Comparison of ENCODE assay signal across 32 cellular contexts in the genomic region with DNA sequence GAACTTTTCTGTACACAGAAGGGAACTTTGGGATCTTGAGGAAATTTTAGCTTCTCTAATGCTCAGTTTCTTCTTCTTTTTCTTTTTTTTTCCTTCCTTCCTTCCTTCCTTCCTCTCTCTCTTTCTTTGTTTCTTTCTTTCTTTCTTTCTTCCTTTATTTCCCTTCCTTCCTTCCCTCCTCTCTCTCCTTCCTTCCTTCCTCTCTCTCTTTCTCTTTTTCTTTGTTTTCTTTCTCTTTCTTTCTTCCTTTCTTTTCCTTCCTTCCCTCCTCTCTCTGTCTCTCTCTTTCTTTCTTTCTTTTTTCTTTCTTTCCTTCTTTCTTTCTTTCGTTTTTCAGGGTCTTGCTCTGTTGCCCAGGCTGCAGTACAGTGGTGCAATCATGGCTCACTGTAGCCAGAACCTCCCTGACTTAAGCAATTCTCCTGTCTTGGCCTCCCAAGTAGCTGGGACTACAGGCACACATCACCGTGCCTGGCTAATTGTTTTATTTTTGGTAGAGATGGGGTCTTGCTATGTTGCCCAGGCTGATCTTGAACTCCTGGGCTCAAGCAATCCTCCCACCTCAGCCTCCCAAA.
"Had no signal": no experiment of that assay in that cellular context is flagged by ENCODE, and none has a peak within 500 bp of the region (broad histone marks: within the 10 kb centered on the region; RNA-seq: fewer than 3 reads in every experiment).

No MANE protein-coding gene starts in this region.

- H3K27ac Mint-ChIP-seq: activated CD4-positive, alpha-beta memory T cell treated with anti-CD3 and anti-CD28 coated beads, Interleukin-2, amount 10 ng/mL, durations not matched to agents 7 days and 5 days; activated CD4-positive, alpha-beta T cell treated with anti-CD3 and anti-CD28 coated beads for 36 hours; activated CD8-positive, alpha-beta memory T cell treated with anti-CD3 and anti-CD28 coated beads, Interleukin-2, amount 10 ng/mL, durations not matched to agents 7 days and 5 days; activated naive CD4-positive, alpha-beta T cell treated with anti-CD3 and anti-CD28 coated beads, Interleukin-2, amount 10 ng/mL, durations not matched to agents 7 days and 5 days; activated naive CD8-positive, alpha-beta T cell; activated naive CD8-positive, alpha-beta T cell treated with anti-CD3 and anti-CD28 coated beads, Interleukin-2, amount 50 U/mL, for 24 hours had no signal

- H3K27me3 Mint-ChIP-seq: activated CD4-positive, alpha-beta T cell treated with anti-CD3 and anti-CD28 coated beads for 36 hours; activated CD8-positive, alpha-beta memory T cell treated with anti-CD3 and anti-CD28 coated beads, Interleukin-2, amount 10 ng/mL, durations not matched to agents 7 days and 5 days; activated naive CD8-positive, alpha-beta T cell; activated naive CD8-positive, alpha-beta T cell treated with anti-CD3 and anti-CD28 coated beads, Interleukin-2, amount 50 U/mL, for 24 hours; brain had no signal

- ATAC-seq: activated CD4-positive, alpha-beta T cell treated with anti-CD3 and anti-CD28 coated beads for 36 hours; activated CD4-positive, CD25-positive, alpha-beta regulatory T cell treated with anti-CD3 and anti-CD28 coated beads, Interleukin-2, amount 50 U/mL, for 24 hours; activated CD8-positive, alpha-beta memory T cell treated with anti-CD3 and anti-CD28 coated beads, Interleukin-2, amount 10 ng/mL, durations not matched to agents 7 days and 5 days; activated naive CD8-positive, alpha-beta T cell treated with anti-CD3 and anti-CD28 coated beads, Interleukin-2, amount 50 U/mL, for 24 hours; PC-3 had no signal

- DNase-seq: activated CD4-positive, alpha-beta memory T cell treated with anti-CD3 and anti-CD28 coated beads, Interleukin-2, amount 10 ng/mL, durations not matched to agents 7 days and 5 days; activated CD4-positive, alpha-beta T cell treated with anti-CD3 and anti-CD28 coated beads for 36 hours; activated CD8-positive, alpha-beta memory T cell treated with anti-CD3 and anti-CD28 coated beads for 24 hours; activated CD8-positive, alpha-beta memory T cell treated with anti-CD3 and anti-CD28 coated beads, Interleukin-2, amount 10 ng/mL, durations not matched to agents 7 days and 5 days; activated CD8-positive, alpha-beta memory T cell treated with anti-CD3 and anti-CD28 coated beads, Interleukin-2, amount 50 U/mL, for 48 hours; activated effector memory CD4-positive, alpha-beta T cell treated with Interleukin-2 at 50 U/mL for 16 hours; activated naive CD4-positive, alpha-beta T cell treated with anti-CD3 and anti-CD28 coated beads, Interleukin-2, amount 10 ng/mL, durations not matched to agents 7 days and 5 days; activated naive CD8-positive, alpha-beta T cell treated with anti-CD3 and anti-CD28 coated beads, Interleukin-2, amount 50 U/mL, for 24 hours; activated T-cell treated with anti-CD3 and anti-CD28 coated beads, Interleukin-2, amount 50 U/mL, for 48 hours; anterior cingulate cortex; central memory CD4-positive, alpha-beta T cell; Kasumi-1; KG1; MM.1S; MV-4-11; NCI-H1092; NCI-H1436 treated with DMSO at 0.1 percent for 48 hours; NCI-H1694 treated with DMSO at 0.1 percent for 48 hours; NCI-H2107; NCI-H2171; NCI-H510A; NCI-H526; NK-92 treated with Interleukin-12 subunit alpha and Interleukin-12 subunit beta, amount 100 ng/mL, for 24 hours; Right ventricle myocardium superior; SW 1271; T-helper 1 cell; T-helper 2 cell; T-helper 9 cell had no signal

- H3K4me1 Mint-ChIP-seq: activated CD4-positive, alpha-beta memory T cell treated with anti-CD3 and anti-CD28 coated beads, Interleukin-2, amount 10 ng/mL, durations not matched to agents 7 days and 5 days; activated CD4-positive, alpha-beta T cell treated with anti-CD3 and anti-CD28 coated beads for 36 hours; activated CD8-positive, alpha-beta memory T cell treated with anti-CD3 and anti-CD28 coated beads, Interleukin-2, amount 10 ng/mL, durations not matched to agents 7 days and 5 days; activated naive CD4-positive, alpha-beta T cell treated with anti-CD3 and anti-CD28 coated beads, Interleukin-2, amount 10 ng/mL, durations not matched to agents 7 days and 5 days had no signal

- H3K36me3 Mint-ChIP-seq: activated CD8-positive, alpha-beta memory T cell treated with anti-CD3 and anti-CD28 coated beads, Interleukin-2, amount 10 ng/mL, durations not matched to agents 7 days and 5 days; activated naive CD4-positive, alpha-beta T cell treated with anti-CD3 and anti-CD28 coated beads, Interleukin-2, amount 10 ng/mL, durations not matched to agents 7 days and 5 days; activated naive CD8-positive, alpha-beta T cell had no signal

- H3K4me3 Mint-ChIP-seq: activated CD4-positive, alpha-beta memory T cell treated with anti-CD3 and anti-CD28 coated beads, Interleukin-2, amount 10 ng/mL, durations not matched to agents 7 days and 5 days; activated CD4-positive, alpha-beta T cell treated with anti-CD3 and anti-CD28 coated beads for 36 hours; activated CD8-positive, alpha-beta memory T cell treated with anti-CD3 and anti-CD28 coated beads, Interleukin-2, amount 10 ng/mL, durations not matched to agents 7 days and 5 days; activated naive CD4-positive, alpha-beta T cell treated with anti-CD3 and anti-CD28 coated beads, Interleukin-2, amount 10 ng/mL, durations not matched to agents 7 days and 5 days; activated naive CD8-positive, alpha-beta T cell; activated naive CD8-positive, alpha-beta T cell treated with anti-CD3 and anti-CD28 coated beads, Interleukin-2, amount 50 U/mL, for 24 hours; brain had no signal
